In the genomic region with DNA sequence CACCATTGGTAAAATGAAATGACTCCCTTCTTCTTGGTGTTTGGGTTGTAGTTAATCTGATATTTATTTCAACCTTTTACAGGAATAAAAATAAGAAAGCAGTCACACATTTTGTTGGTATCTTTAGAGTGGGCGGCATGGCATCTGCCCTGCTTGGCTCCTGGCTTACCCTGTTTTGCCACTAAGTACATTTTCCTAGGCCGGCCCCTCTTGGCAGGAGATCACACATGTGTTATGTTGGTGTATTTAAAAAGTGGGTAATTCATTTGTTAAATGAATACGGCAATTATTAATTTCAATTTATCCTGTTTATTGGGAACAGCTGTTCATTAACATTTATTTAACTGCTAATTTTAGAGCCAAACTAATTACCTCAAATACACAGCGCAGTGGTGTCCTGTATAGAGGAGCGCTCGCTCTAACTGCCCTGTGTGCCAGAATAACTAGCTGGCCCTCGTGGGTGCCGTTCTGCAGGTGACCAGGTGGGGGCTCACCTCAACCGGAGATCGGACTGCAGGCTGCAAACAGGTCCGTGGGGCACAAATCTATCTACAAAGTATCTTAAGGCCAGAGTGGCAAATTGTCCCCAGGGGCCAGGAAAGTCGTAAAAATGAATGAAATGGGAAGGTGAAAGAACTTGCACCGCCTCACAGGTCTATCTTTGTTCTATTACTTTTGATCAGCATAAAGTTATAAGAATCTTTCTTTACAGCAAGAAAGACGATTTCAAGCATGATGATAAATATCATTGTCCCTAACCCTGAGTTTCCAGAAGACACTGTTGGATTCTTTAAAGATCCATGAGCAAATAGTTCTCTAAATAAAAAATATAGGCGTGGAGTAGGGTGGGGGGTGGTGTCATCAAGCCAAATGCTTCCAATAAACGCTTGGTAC, we compare ENCODE assay signal across 8 cellular contexts. TPM values are rescaled to one million over a fixed set of nuclear protein-coding genes. Genes with fewer than 3 reads are reported as not detected.
DNase-seq lines count a peak whose midpoint lies in the region; ATAC-seq lines count a peak whose summit lies in the region.

No MANE protein-coding gene starts in this region.

- H3K27ac Mint-ChIP-seq in T-helper 17 cell: no peak overlapping the region

- DNase-seq in NCI-H510A treated with DMSO at 0.1 percent for 48 hours (lab: John Stamatoyannopoulos, UW): peak; percentile 34
- no peak for DNase-seq in NCI-H510A (lab: John Stamatoyannopoulos, UW)
- peak; percentile 51 for DNase-seq in NCI-H1092 treated with DMSO at 0.1 percent for 48 hours (lab: John Stamatoyannopoulos, UW)
- peak; percentile 40 to 62 (median 46) for DNase-seq in T-helper 17 cell
- DNase-seq in amygdala (lab: John Stamatoyannopoulos, UW): peak in 51 of 56 donors; percentile 2 to 80 (median 45)
- DNase-seq in hypothalamus (lab: John Stamatoyannopoulos, UW): peak; percentile 2 to 82 (median 44)
- DNase-seq in stimulated activated CD4-positive, alpha-beta T cell treated with anti-CD3 and anti-CD28 coated beads, Interleukin-12 subunit alpha, Interleukin-12 subunit beta, amount 100 ng/mL, for 4 hours: peak; percentile 66

- peaks cover 5% of the 10 kb centered on the region for H3K27me3 Mint-ChIP-seq in T-helper 17 cell

- peak; percentile 92 for ATAC-seq in HG02623 (IDR thresholded peaks at IDR 0.05; ENCODE audit: unreplicated experiment)
- ATAC-seq in T-helper 17 cell: peak; percentile 93

- H3K4me3 Mint-ChIP-seq in T-helper 17 cell: peak overlapping the region; percentile 15

- no peaks in the 10 kb centered on the region for H3K9me3 ChIP-seq in T-helper 17 cell (ENCODE audit: control insufficient read depth, low read length, poor library complexity, severe bottlenecking)

- peaks cover 2% of the 10 kb centered on the region for H3K4me1 Mint-ChIP-seq in T-helper 17 cell

- H3K36me3 Mint-ChIP-seq in T-helper 17 cell (ENCODE audit: low read depth): no peaks in the 10 kb centered on the region

RNA-seq across cellular contexts. Expression of gene GPR151, which starts 26.2 kb away (rescaled TPM):
- not detected for total RNA-seq in T-helper 17 cell
